8 cellular contexts compared by ENCODE assay signal in genomic region chr17:83050651-83051422, GRCh38. TPM values are rescaled to one million over a fixed set of nuclear protein-coding genes. Genes with fewer than 3 reads are reported as not detected.
DNase-seq lines count a peak whose midpoint lies in the region; ATAC-seq lines count a peak whose summit lies in the region.

No MANE protein-coding gene starts in this region.

- peak overlapping the region; percentile 87 for H3K27ac Mint-ChIP-seq in activated naive CD4-positive, alpha-beta T cell treated with anti-CD3 and anti-CD28 coated beads, Interleukin-2, amount 10 ng/mL, durations not matched to agents 7 days and 5 days
- H3K27ac Mint-ChIP-seq in activated T-helper 17 cell treated with anti-CD3 and anti-CD28 coated beads, Interleukin-2, amount 50 U/mL, for 72 hours: peak overlapping the region; percentile 94

- CTCF ChIA-PET in activated naive CD4-positive, alpha-beta T cell treated with anti-CD3 and anti-CD28 coated beads, Interleukin-2, amount 10 ng/mL, durations not matched to agents 7 days and 5 days (lab: Charles Lee): interaction anchor here (1.0 kb wide), 1 partner anchor 151 kb away, joined by 4 read pairs; no protein-coding TSS in a partner anchor

- H3K36me3 ChIP-seq in iPS-20b (ENCODE audit: insufficient read depth, low read depth, low read length): peaks cover 8% of the 10 kb centered on the region; the same call in 1 of the 2 replicates

- peak overlapping the region; percentile 76; the same call in 1 of the 2 replicates for H3K4me3 ChIP-seq in iPS-20b (ENCODE audit: low read length)

- no peaks in the 10 kb centered on the region for H3K4me1 ChIP-seq in iPS-20b (ENCODE audit: insufficient read depth, low read length)

- peak overlapping the region; percentile 79 for H3K4me3 Mint-ChIP-seq in activated naive CD4-positive, alpha-beta T cell treated with anti-CD3 and anti-CD28 coated beads, Interleukin-2, amount 10 ng/mL, durations not matched to agents 7 days and 5 days
- peak overlapping the region; percentile 95 for H3K4me3 Mint-ChIP-seq in activated T-helper 17 cell treated with anti-CD3 and anti-CD28 coated beads, Interleukin-2, amount 50 U/mL, for 72 hours

- H3K27me3 Mint-ChIP-seq in activated naive CD4-positive, alpha-beta T cell treated with anti-CD3 and anti-CD28 coated beads, Interleukin-2, amount 10 ng/mL, durations not matched to agents 7 days and 5 days: peaks cover 5% of the 10 kb centered on the region
- no peaks in the 10 kb centered on the region for H3K27me3 Mint-ChIP-seq in activated T-helper 17 cell treated with anti-CD3 and anti-CD28 coated beads, Interleukin-2, amount 50 U/mL, for 72 hours

- H3K4me1 Mint-ChIP-seq in activated naive CD4-positive, alpha-beta T cell treated with anti-CD3 and anti-CD28 coated beads, Interleukin-2, amount 10 ng/mL, durations not matched to agents 7 days and 5 days: peaks cover 57% of the 10 kb centered on the region
- peaks cover 25% of the 10 kb centered on the region for H3K4me1 Mint-ChIP-seq in activated T-helper 17 cell treated with anti-CD3 and anti-CD28 coated beads, Interleukin-2, amount 50 U/mL, for 72 hours

- peaks cover 5% of the 10 kb centered on the region for H3K9me3 Mint-ChIP-seq in activated naive CD4-positive, alpha-beta T cell treated with anti-CD3 and anti-CD28 coated beads, Interleukin-2, amount 10 ng/mL, durations not matched to agents 7 days and 5 days
- peaks cover 4% of the 10 kb centered on the region for H3K9me3 Mint-ChIP-seq in activated T-helper 17 cell treated with anti-CD3 and anti-CD28 coated beads, Interleukin-2, amount 50 U/mL, for 72 hours

- no peak for ATAC-seq in activated T-helper 17 cell treated with anti-CD3 and anti-CD28 coated beads, Interleukin-2, amount 50 U/mL, for 72 hours (replicated peaks)
- ATAC-seq in stimulated activated naive CD8-positive, alpha-beta T cell treated with anti-CD3 and anti-CD28 coated beads, Interleukin-15, Interleukin-2, amounts not matched to agents 100 U/mL and 50 U/mL, for 24 hours: no peak
- no peak for ATAC-seq in GM19455 (IDR thresholded peaks at IDR 0.05; ENCODE audit: unreplicated experiment)
- no peak for ATAC-seq in HG03342 (IDR thresholded peaks at IDR 0.05; ENCODE audit: unreplicated experiment)

- no peaks in the 10 kb centered on the region; the same call in 1 of the 2 replicates for H3K27me3 ChIP-seq in iPS-20b (ENCODE audit: insufficient read depth, low read length)

- H3K9ac ChIP-seq in iPS-20b (ENCODE audit: low read depth, low read length): peak overlapping the region; percentile 65; the same call in 1 of the 2 replicates

- no peaks in the 10 kb centered on the region for H3K9me3 ChIP-seq in iPS-20b (ENCODE audit: insufficient read depth, low read depth, low read length)

- peaks cover 14% of the 10 kb centered on the region for H3K36me3 Mint-ChIP-seq in activated naive CD4-positive, alpha-beta T cell treated with anti-CD3 and anti-CD28 coated beads, Interleukin-2, amount 10 ng/mL, durations not matched to agents 7 days and 5 days
- peaks cover 24% of the 10 kb centered on the region for H3K36me3 Mint-ChIP-seq in activated T-helper 17 cell treated with anti-CD3 and anti-CD28 coated beads, Interleukin-2, amount 50 U/mL, for 72 hours (ENCODE audit: low read depth)

- H3K27ac ChIP-seq in iPS-20b (ENCODE audit: low read length): no peak overlapping the region

- no peak for DNase-seq in activated naive CD4-positive, alpha-beta T cell treated with anti-CD3 and anti-CD28 coated beads, Interleukin-2, amount 10 ng/mL, durations not matched to agents 7 days and 5 days
- DNase-seq in activated naive CD4-positive, alpha-beta T cell treated with anti-CD3 and anti-CD28 coated beads, Interleukin-2, amount 50 U/mL, for 16 hours: no peak
- peak; percentile 6 for DNase-seq in stimulated activated naive CD8-positive, alpha-beta T cell treated with anti-CD3 and anti-CD28 coated beads, Interleukin-15, Interleukin-2, amounts not matched to agents 100 U/mL and 50 U/mL, for 24 hours
- no peak for DNase-seq in SHP77 (lab: John Stamatoyannopoulos, UW)

RNA-seq across cellular contexts. Expression of gene METRNL, which starts 28.6 kb away (rescaled TPM):
- 10 to 100 TPM; 21.9 to 43.4 TPM for total RNA-seq in activated T-helper 17 cell treated with anti-CD3 and anti-CD28 coated beads, Interleukin-2, amount 50 U/mL, for 72 hours
